In the genomic region with DNA sequence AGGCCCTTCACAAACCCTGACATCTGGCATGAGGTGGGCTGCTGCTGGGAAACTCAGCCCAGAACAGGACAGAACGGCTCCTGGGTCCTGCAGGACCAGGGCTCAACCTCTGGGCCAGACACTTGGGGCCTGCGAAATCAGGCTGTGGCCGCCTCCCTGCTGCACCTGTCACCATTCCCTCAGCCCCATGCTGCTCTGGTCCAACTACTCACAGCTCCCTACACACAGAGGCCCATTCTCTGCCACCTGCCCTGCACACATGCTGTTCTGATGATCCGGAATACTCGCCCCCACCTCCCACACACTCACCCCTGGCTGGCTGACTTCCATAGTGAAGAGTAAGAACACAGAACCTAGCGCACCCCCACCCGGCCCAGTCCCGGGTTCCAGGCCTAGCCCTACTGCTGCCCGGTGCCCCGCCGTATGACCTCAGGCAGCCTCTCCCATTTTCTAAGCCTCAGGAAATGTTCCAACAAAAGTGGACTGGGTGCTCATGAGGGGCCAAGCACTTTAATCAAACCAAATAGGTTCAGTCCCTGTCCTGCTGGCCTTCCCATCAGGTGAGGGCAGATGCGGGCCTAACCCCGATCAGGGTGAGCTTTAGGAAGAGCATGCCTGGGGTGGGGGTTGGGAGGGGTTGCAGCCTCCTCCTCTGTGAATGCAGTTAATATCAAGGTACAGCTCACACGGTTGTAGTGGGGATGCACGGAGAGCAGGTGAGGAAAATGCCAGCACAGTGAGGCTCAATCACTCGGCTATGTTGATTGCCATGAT, we compare ENCODE assay signal across 12 cellular contexts. TPM values are rescaled to one million over a fixed set of nuclear protein-coding genes. Genes with fewer than 3 reads are reported as not detected.
DNase-seq lines count a peak whose midpoint lies in the region; ATAC-seq, FAIRE-seq and TF ChIP-seq lines count a peak whose summit lies in the region.
"Had no signal": no experiment of that assay in that cellular context is flagged by ENCODE, and none has a peak within 500 bp of the region (broad histone marks: within the 10 kb centered on the region; RNA-seq: fewer than 3 reads in every experiment).

No MANE protein-coding gene starts in this region.

- intact Hi-C loops in GM12878 (cut with micrococcal nuclease; ENCODE audit: unreplicated experiment) = loop anchor here (5.0 kb wide), 1 partner anchor 37 kb away; a partner anchor contains a TSS
- intact Hi-C loops in upper lobe of right lung (cut with DNase I) = no loop called here

- WGBS in GM12878 (ENCODE audit: insufficient coverage, insufficient replicate concordance, low lambda C conversion rate, missing lambda C conversion rate) = 94% methylated on average over 16 of the region's 16 CpGs

- POLR2A ChIA-PET in GM12878 (lab: Charles Lee) = interaction anchor here (0.8 to 1.5 kb wide), 3 partner anchors 17 to 34 kb away, joined by 3 to 5 read pairs (median 3); no protein-coding TSS in a partner anchor

- CTCF ChIA-PET in activated naive CD4-positive, alpha-beta T cell treated with anti-CD3 and anti-CD28 coated beads, Interleukin-2, amount 10 ng/mL, durations not matched to agents 7 days and 5 days (lab: Charles Lee) = interaction anchor here (0.9 to 2.6 kb wide), 5 partner anchors 16 to 170 kb away, joined by 3 to 8 read pairs (median 3); no protein-coding TSS in a partner anchor
- CTCF ChIA-PET in GM12878 (lab: Yijun Ruan, JAX) = interaction anchor here (0.6 to 5.5 kb wide), 4 partner anchors 17 to 29 kb away, joined by 3 to 49 read pairs (median 13); no protein-coding TSS in a partner anchor

- ATAC-seq in GM12878 (no peak), naive B cell (ENCODE audit: low read depth in 2 of 2) (no peak), upper lobe of right lung (no peak)

- H3K4me1 ChIP-seq in GM12878 (ENCODE audit: control insufficient read depth, insufficient read depth, low read length) (peaks cover 23% of the 10 kb centered on the region), upper lobe of right lung (peaks cover 63% of the 10 kb centered on the region)

- H3K4me2 ChIP-seq in GM12878 (ENCODE audit: control insufficient read depth, insufficient read depth) = peak overlapping the region; percentile 2; the same call in 1 of the 2 replicates

- H3K9ac ChIP-seq in GM12878 (ENCODE audit: control insufficient read depth, insufficient read depth, low read length) = no peak overlapping the region

- H3K27ac ChIP-seq in GM12878 (ENCODE audit: control insufficient read depth, insufficient read depth) = no peak overlapping the region
- H3K27ac ChIP-seq in upper lobe of right lung = peak overlapping the region; percentile 24
- H3K27ac ChIP-seq: PC-9, WERI-Rb-1 had no signal

- no TSS peak for BruUV-seq in GM12878 (replicated peaks; lab: Mats Ljungman, UMichigan)

- SMC1A ChIA-PET in GM12878 (lab: Charles Lee; ENCODE audit: uncharacterized antibody, unreplicated experiment) = interaction anchor here (2.8 kb wide), 1 partner anchor 17 kb away, joined by 12 read pairs; no protein-coding TSS in a partner anchor

- no peak overlapping the region for H2AFZ ChIP-seq in GM12878 (ENCODE audit: control insufficient read depth, low read depth, low read length)
- H2AFZ ChIP-seq: PC-9 had no signal

- H3K27ac Mint-ChIP-seq in activated naive CD4-positive, alpha-beta T cell treated with anti-CD3 and anti-CD28 coated beads, Interleukin-2, amount 10 ng/mL, durations not matched to agents 7 days and 5 days = peak overlapping the region; percentile 81
- H3K27ac Mint-ChIP-seq in naive B cell = peak overlapping the region in 5 of 6 donors; percentile 1 to 99 (median 56)

- FAIRE-seq in GM12878 (lab: Jason Lieb, UNC) (no peak), HTR-8/SVneo (lab: Jason Lieb, UNC) (no peak)

- peaks cover 47% of the 10 kb centered on the region for H3K36me3 Mint-ChIP-seq in activated naive CD4-positive, alpha-beta T cell treated with anti-CD3 and anti-CD28 coated beads, Interleukin-2, amount 10 ng/mL, durations not matched to agents 7 days and 5 days
- H3K36me3 Mint-ChIP-seq in naive B cell = no peaks in the 10 kb centered on the region

- TF ChIP-seq RAD21 in GM12878 (IDR thresholded peaks at IDR 0.05; ENCODE audit: insufficient read depth, low read depth, low read length) = no peak

- H3K79me2 ChIP-seq in GM12878 (ENCODE audit: control insufficient read depth, insufficient read depth, low read length) = peaks cover 62% of the 10 kb centered on the region

- H3K4me3 ChIP-seq in GM12878 (0 out of 2 replicates have a peak overlapping the region, but pooled peaks have one; percentile 17), upper lobe of right lung (no peak overlapping the region)
- H3K4me3 ChIP-seq: PC-9 had no signal

- in situ Hi-C loops in GM12878 (cut with MboI) = no loop called here

- H3K27me3 ChIP-seq in GM12878 (replicated peaks in 1 of 2; ENCODE audit: control insufficient read depth in 2 of 2, insufficient read depth in 2 of 2, low read length in 1 of 2) (no peaks in the 10 kb centered on the region), upper lobe of right lung (no peaks in the 10 kb centered on the region)

- H3K36me3 ChIP-seq in GM12878 (ENCODE audit: control insufficient read depth in 2 of 2, insufficient read depth in 2 of 2, low read length in 1 of 2) = peaks cover 3 to 4% of the 10 kb centered on the region in 2 experiments; a peak in 3 of 4 replicates
- peaks cover 11% of the 10 kb centered on the region for H3K36me3 ChIP-seq in upper lobe of right lung

- no peak for TF ChIP-seq EP300 in GM12878 (IDR thresholded peaks at IDR 0.05; ENCODE audit: borderline replicate concordance in 1 of 2, control insufficient read depth in 1 of 2, low read depth in 2 of 2, low read length in 2 of 2)

- H4K20me1 ChIP-seq in GM12878 (ENCODE audit: control insufficient read depth, insufficient read depth) = no peaks in the 10 kb centered on the region

- TF ChIP-seq POLR2A in GM12878 (IDR thresholded peaks at IDR 0.05; ENCODE audit: low read depth, low read length) = no peak

- no peak overlapping the region for H3K4me3 Mint-ChIP-seq in activated naive CD4-positive, alpha-beta T cell treated with anti-CD3 and anti-CD28 coated beads, Interleukin-2, amount 10 ng/mL, durations not matched to agents 7 days and 5 days
- H3K4me3 Mint-ChIP-seq in naive B cell = peak overlapping the region in 1 of 8 donors; percentile 47

- RAD21 ChIA-PET in GM12878 (lab: Charles Lee; ENCODE audit: unreplicated experiment) = interaction anchor here (0.6 to 0.9 kb wide), 2 partner anchors 33 to 781 kb away, joined by 3 read pairs; no protein-coding TSS in a partner anchor

- H3K4me1 Mint-ChIP-seq in activated naive CD4-positive, alpha-beta T cell treated with anti-CD3 and anti-CD28 coated beads, Interleukin-2, amount 10 ng/mL, durations not matched to agents 7 days and 5 days = peaks cover 77% of the 10 kb centered on the region
- peaks cover 55 to 75% (median 73%) of the 10 kb centered on the region in 3 donors for H3K4me1 Mint-ChIP-seq in naive B cell

- H3K9me3 ChIP-seq in GM12878 (replicated peaks; ENCODE audit: control insufficient read depth, insufficient read depth, low read length) (no peaks in the 10 kb centered on the region), upper lobe of right lung (no peaks in the 10 kb centered on the region)

- TF ChIP-seq CTCF in GM12878 (IDR thresholded peaks at IDR 0.05 in 2 of 3, conservative IDR thresholded peaks at IDR 0.05 in 1 of 3; ENCODE audit: control insufficient read depth in 2 of 3, extremely low read depth in 1 of 3, insufficient read depth in 1 of 3, low read depth in 3 of 3, low read length in 3 of 3) (no peak), upper lobe of right lung (IDR thresholded peaks at IDR 0.05) (no peak)

- H3K27me3 Mint-ChIP-seq in activated naive CD4-positive, alpha-beta T cell treated with anti-CD3 and anti-CD28 coated beads, Interleukin-2, amount 10 ng/mL, durations not matched to agents 7 days and 5 days = no peaks in the 10 kb centered on the region
- no peaks in the 10 kb centered on the region for H3K27me3 Mint-ChIP-seq in naive B cell

- DNase-seq in activated naive CD4-positive, alpha-beta T cell treated with anti-CD3 and anti-CD28 coated beads, Interleukin-2, amount 10 ng/mL, durations not matched to agents 7 days and 5 days = no peak
- no peak for DNase-seq in activated naive CD4-positive, alpha-beta T cell treated with anti-CD3 and anti-CD28 coated beads, Interleukin-2, amount 50 U/mL, for 16 hours
- DNase-seq in GM12878 (ENCODE audit: low read depth, low spot score) = no peak
- no peak for DNase-seq in naive B cell
- DNase-seq in upper lobe of right lung = no peak
- no peak for DNase-seq in GF-D8 (lab: John Stamatoyannopoulos, UW)
- no peak for DNase-seq in HTR-8/SVneo (ENCODE audit: insufficient read length, low spot score)
- DNase-seq in glomerular visceral epithelial cell (ENCODE audit: extremely low spot score) = no peak
- DNase-seq: NCI-H1930, PC-9, retina, WERI-Rb-1 had no signal

- H3K9me3 Mint-ChIP-seq in activated naive CD4-positive, alpha-beta T cell treated with anti-CD3 and anti-CD28 coated beads, Interleukin-2, amount 10 ng/mL, durations not matched to agents 7 days and 5 days = no peaks in the 10 kb centered on the region
- no peaks in the 10 kb centered on the region for H3K9me3 Mint-ChIP-seq in naive B cell

RNA-seq across cellular contexts. Expression of a gene that starts 3.9 kb away (rescaled TPM):
- total RNA-seq in GM12878 (2013; cell fraction: nucleolus; rRNA removed) = 8.1 and 8.4 TPM in 2 replicates
- total RNA-seq in GM12878 (2014; rRNA removed) = 24.2 and 24.5 TPM in 2 replicates
- total RNA-seq in GM12878 (2014; rRNA removed; fragmentation: Illumina TruSeq; extraction: Trizol) = 12.1 and 12.2 TPM in 2 replicates
- total RNA-seq in GM12878 (2021) = 15.1 and 15.4 TPM in 2 replicates
- polyA plus RNA-seq in GM12878 (2011; ENCODE audit: low read depth) = 5.8 TPM
- polyA plus RNA-seq in GM12878 (2011; rRNA removed) = 5.2 and 15.9 TPM in 2 replicates
- polyA plus RNA-seq in GM12878 (2011; cell fraction: cytosol; rRNA removed) = 21.9 and 24.8 TPM in 2 replicates
- 11.9 and 13.4 TPM in 2 replicates for polyA plus RNA-seq in GM12878 (2011; cell fraction: nucleus; rRNA removed)
- polyA plus RNA-seq in GM12878 (2012) = 10.5 and 11.6 TPM in 2 replicates
- polyA plus RNA-seq in GM12878 (2014; fragmentation: Illumina TruSeq; extraction: Trizol) = 9.9 and 17.8 TPM in 2 replicates
- 1 to 10 TPM; 1.7 to 4.3 TPM for polyA plus RNA-seq in GM12878 (2014; fragmentation: Nextera tagmentation; extraction: Ambion mirVana)
- polyA plus RNA-seq in GM12878 (2014; rRNA removed) = 25.6 and 26.1 TPM in 2 replicates
- polyA plus RNA-seq in GM12878 (2016; fragmentation: Nextera tagmentation; extraction: Ambion mirVana) = 10 to 100 TPM; 19.7 to 20.9 TPM
- polyA minus RNA-seq in GM12878 (2011; rRNA and poly(A)+ RNA removed) = 28.9 and 31.5 TPM in 2 replicates
- 11.8 and 15.8 TPM in 2 replicates for polyA minus RNA-seq in GM12878 (2011; cell fraction: cytosol; rRNA and poly(A)+ RNA removed)
- 2.1 and 4.2 TPM in 2 replicates for polyA minus RNA-seq in GM12878 (2011; cell fraction: nucleus; rRNA and poly(A)+ RNA removed)
- polyA plus RNA-seq in naive B cell (ENCODE audit: low read depth in 6 of 6) = 10 to 100 TPM; 14.1 to 22.6 (median 16.9) TPM
- total RNA-seq in upper lobe of right lung = 31.3 TPM

RNA-seq across cellular contexts. Expression of a gene that starts 36.7 kb away (rescaled TPM):
- total RNA-seq in GM12878 (2013; cell fraction: nucleolus; rRNA removed) = 310 and 312 TPM in 2 replicates
- total RNA-seq in GM12878 (2014; rRNA removed) (51.8 and 57.8 TPM in 2 replicates), GM12878 (2014; rRNA removed; fragmentation: Illumina TruSeq; extraction: Trizol) (87.4 and 90.5 TPM in 2 replicates), GM12878 (2021) (102 and 104 TPM in 2 replicates), upper lobe of right lung (83.2 TPM)
- polyA plus RNA-seq in GM12878 (2011; ENCODE audit: low read depth) = 80.2 TPM
- polyA plus RNA-seq in GM12878 (2011; rRNA removed) (110 and 131 TPM in 2 replicates), GM12878 (2014; fragmentation: Illumina TruSeq; extraction: Trizol) (219 and 257 TPM in 2 replicates), GM12878 (2014; fragmentation: Nextera tagmentation; extraction: Ambion mirVana) (100 to 1,000 TPM; 151 to 215 TPM), GM12878 (2014; rRNA removed) (109 and 131 TPM in 2 replicates), GM12878 (2016; fragmentation: Nextera tagmentation; extraction: Ambion mirVana) (100 to 1,000 TPM; 181 to 188 TPM), naive B cell (ENCODE audit: low read depth in 6 of 6) (100 to 1,000 TPM in 5 of 6 donors, 10 to 100 TPM in 1; 99.3 to 153 (median 113) TPM)
- 88.2 and 104 TPM in 2 replicates for polyA plus RNA-seq in GM12878 (2011; cell fraction: cytosol; rRNA removed)
- polyA plus RNA-seq in GM12878 (2011; cell fraction: nucleus; rRNA removed) = 79.4 and 82.7 TPM in 2 replicates
- 116 and 119 TPM in 2 replicates for polyA plus RNA-seq in GM12878 (2012)
- polyA minus RNA-seq in GM12878 (2011; rRNA and poly(A)+ RNA removed) = 86.5 and 87.4 TPM in 2 replicates
- polyA minus RNA-seq in GM12878 (2011; cell fraction: cytosol; rRNA and poly(A)+ RNA removed) = 32.2 and 38.4 TPM in 2 replicates
- 50.2 and 71.6 TPM in 2 replicates for polyA minus RNA-seq in GM12878 (2011; cell fraction: nucleus; rRNA and poly(A)+ RNA removed)

RNA-seq across cellular contexts. Expression of a gene that starts 41.0 kb away (rescaled TPM):
- total RNA-seq in GM12878 (2013; cell fraction: nucleolus; rRNA removed) = 1.1 and 2.0 TPM in 2 replicates
- 4.1 and 5.9 TPM in 2 replicates for total RNA-seq in GM12878 (2014; rRNA removed)
- 1.3 and 1.5 TPM in 2 replicates for total RNA-seq in GM12878 (2014; rRNA removed; fragmentation: Illumina TruSeq; extraction: Trizol)
- 6.9 and 8.8 TPM in 2 replicates for total RNA-seq in GM12878 (2021)
- not detected for polyA plus RNA-seq in GM12878 (2011; ENCODE audit: low read depth)
- 1.6 and 1.9 TPM in 2 replicates for polyA plus RNA-seq in GM12878 (2011; rRNA removed)
- polyA plus RNA-seq in GM12878 (2011; cell fraction: cytosol; rRNA removed) = 1.3 and 3.1 TPM in 2 replicates
- 3.9 and 5.5 TPM in 2 replicates for polyA plus RNA-seq in GM12878 (2011; cell fraction: nucleus; rRNA removed)
- 2.6 and 2.8 TPM in 2 replicates for polyA plus RNA-seq in GM12878 (2012)
- polyA plus RNA-seq in GM12878 (2014; fragmentation: Illumina TruSeq; extraction: Trizol) = 0.22 and 0.62 TPM in 2 replicates
- under 1 TPM; 0.18 to 0.73 TPM for polyA plus RNA-seq in GM12878 (2014; fragmentation: Nextera tagmentation; extraction: Ambion mirVana)
- 7.3 and 8.2 TPM in 2 replicates for polyA plus RNA-seq in GM12878 (2014; rRNA removed)
- polyA plus RNA-seq in GM12878 (2016; fragmentation: Nextera tagmentation; extraction: Ambion mirVana) = 1 to 10 TPM in 1 of 2 experiments, under 1 TPM in 1; 0.45 to 6.6 TPM
- polyA minus RNA-seq in GM12878 (2011; rRNA and poly(A)+ RNA removed) = 0.44 and 0.52 TPM in 2 replicates
- polyA minus RNA-seq in GM12878 (2011; cell fraction: cytosol; rRNA and poly(A)+ RNA removed) = 5.3 and 7.5 TPM in 2 replicates
- polyA minus RNA-seq in GM12878 (2011; cell fraction: nucleus; rRNA and poly(A)+ RNA removed) = 2.4 and 7.8 TPM in 2 replicates
- 10 to 100 TPM in 4 of 6 donors, 1 to 10 TPM in 2; 8.3 to 17.0 (median 13.0) TPM for polyA plus RNA-seq in naive B cell (ENCODE audit: low read depth in 6 of 6)
- total RNA-seq in upper lobe of right lung = 271 TPM

Comparison
In these comparisons a context has a peak if more than half of its experiments do, and no peak if none do; other contexts are left out.
1. RNA of a gene that starts 41.0 kb away (total RNA-seq): 271 TPM in upper lobe of right lung (single experiment); 1.1 to 8.8 TPM in GM12878; every median in the first group is over 10 times any median in the second.